Comparison of ENCODE assay signal across 20 cellular contexts in genomic region chr10:74705361-74705980, GRCh38.
DNase-seq lines count a peak whose midpoint lies in the region; ATAC-seq and TF ChIP-seq lines count a peak whose summit lies in the region.
"Had no signal": no experiment of that assay in that cellular context is flagged by ENCODE, and none has a peak within 500 bp of the region (broad histone marks: within the 10 kb centered on the region; RNA-seq: fewer than 3 reads in every experiment).

No MANE protein-coding gene starts in this region.

- H3K27me3 ChIP-seq in right atrium auricular region = no peaks in the 10 kb centered on the region

- H3K4me1 ChIP-seq in right atrium auricular region = no peaks in the 10 kb centered on the region

- TF ChIP-seq CTCF in right atrium auricular region (IDR thresholded peaks at IDR 0.05) = no peak

- no peaks in the 10 kb centered on the region for H3K9me3 ChIP-seq in right atrium auricular region
- H3K9me3 ChIP-seq: SK-N-SH had no signal

- no peaks in the 10 kb centered on the region for H3K36me3 ChIP-seq in right atrium auricular region

- H3K4me3 ChIP-seq in right atrium auricular region = no peak overlapping the region

- no peak overlapping the region for H3K27ac ChIP-seq in right atrium auricular region
- H3K27ac ChIP-seq: C4-2B, KMS-11 had no signal

- ATAC-seq in HG03025 (IDR thresholded peaks at IDR 0.05; ENCODE audit: low FRiP score, unreplicated experiment) = no peak
- no peak for ATAC-seq in HG02973 (IDR thresholded peaks at IDR 0.05; ENCODE audit: unreplicated experiment)
- ATAC-seq: activated CD8-positive, alpha-beta T cell treated with anti-CD3 and anti-CD28 coated beads, Interleukin-2, amount 10 ng/mL, durations not matched to agents 7 days and 5 days; Panc1; stimulated activated effector memory CD8-positive, alpha-beta T cell treated with anti-CD3 and anti-CD28 coated beads, Interleukin-12 subunit alpha, Interleukin-12 subunit beta, amount 100 ng/mL, for 72 hours had no signal

- DNase-seq in DMS 273 (lab: John Stamatoyannopoulos, UW; ENCODE audit: unreplicated experiment) = peak; percentile 66
- DNase-seq in NCI-H1092 treated with DMSO at 0.1 percent for 48 hours (lab: John Stamatoyannopoulos, UW) = peak; percentile 92
- peak; percentile 49 for DNase-seq in NCI-H2107 treated with DMSO at 0.1 percent for 48 hours (lab: John Stamatoyannopoulos, UW; ENCODE audit: unreplicated experiment)
- peak; percentile 62 to 65 for DNase-seq in SHP77 (lab: John Stamatoyannopoulos, UW)
- no peak for DNase-seq in right atrium auricular region (ENCODE audit: low spot score)
- no peak for DNase-seq in HUDEP-2 (lab: John Stamatoyannopoulos, UW; ENCODE audit: unreplicated experiment in 76 of 76)
- DNase-seq: activated CD8-positive, alpha-beta T cell treated with anti-CD3 and anti-CD28 coated beads, Interleukin-2, amount 10 ng/mL, durations not matched to agents 7 days and 5 days; activated naive CD4-positive, alpha-beta T cell treated with anti-CD3 and anti-CD28 coated beads, Interleukin-2, amount 10 ng/mL, durations not matched to agents 7 days and 5 days; activated T-cell treated with anti-CD3 and anti-CD28 coated beads, Interleukin-2, amount 50 U/mL, for 24 hours; anterior cingulate cortex; effector memory CD4-positive, alpha-beta T cell; HFFc6; SK-N-SH; T1000 had no signal

Comparison
In these comparisons a context has a peak if more than half of its experiments do, and no peak if none do; other contexts are left out.
1. DNase-seq: peak in DMS 273 (single experiment), NCI-H1092 treated with DMSO at 0.1 percent for 48 hours (single experiment), NCI-H2107 treated with DMSO at 0.1 percent for 48 hours (single experiment) and SHP77 (2 of 2); none in right atrium auricular region (single experiment) and HUDEP-2 (0 of 76).